8 cellular contexts compared by ENCODE assay signal in the genomic region with DNA sequence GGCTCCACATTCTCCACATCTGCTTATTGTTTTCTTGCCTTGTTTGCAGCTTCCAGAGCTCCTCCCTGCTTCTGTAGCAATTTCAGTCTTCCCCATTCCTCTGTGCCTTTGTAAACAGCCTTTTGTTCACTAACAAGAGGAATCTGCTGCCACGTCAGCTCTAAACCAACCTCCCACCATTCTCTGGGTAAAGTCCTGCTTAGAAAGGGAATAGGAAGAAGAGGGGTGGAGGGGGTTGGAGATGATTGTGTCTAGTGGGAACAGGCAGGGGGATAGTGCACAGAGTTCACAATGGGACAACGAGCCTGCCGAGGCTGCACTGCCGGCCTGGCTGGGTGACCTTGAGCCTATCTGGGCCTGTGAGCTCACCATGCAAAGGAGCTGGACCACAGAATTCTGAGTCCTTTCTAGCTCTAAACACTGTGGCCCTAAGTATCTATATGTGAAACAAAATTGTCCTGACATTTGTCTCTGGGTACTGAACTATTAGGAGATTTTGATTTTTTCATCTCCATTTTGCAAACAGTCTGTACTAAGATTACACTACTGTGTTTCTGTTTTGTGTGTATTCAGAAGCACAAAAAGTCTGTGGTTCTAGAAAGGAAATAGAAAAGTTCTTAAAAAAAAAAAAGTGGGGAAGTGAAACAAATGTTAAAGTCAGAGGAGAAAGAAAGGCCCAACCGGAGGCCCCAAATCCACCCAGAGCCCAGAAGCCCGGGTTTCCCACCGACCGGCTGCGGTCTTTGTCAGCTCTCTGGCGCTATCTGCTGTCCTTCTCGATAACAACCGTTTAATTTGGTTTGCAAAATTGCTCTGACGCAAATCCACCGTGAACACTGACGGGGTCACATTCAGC. TPM values are rescaled to one million over a fixed set of nuclear protein-coding genes. Genes with fewer than 3 reads are reported as not detected.
DNase-seq lines count a peak whose midpoint lies in the region; ATAC-seq and TF ChIP-seq lines count a peak whose summit lies in the region.

No MANE protein-coding gene starts in this region.

- H3K4me2 ChIP-seq in HCT116 (ENCODE audit: low read length) (peak overlapping the region; percentile 46), MM.1S (ENCODE audit: low read depth, low read length) (peak overlapping the region; percentile 60)

- TF ChIP-seq RAD21 in HCT116 (IDR thresholded peaks at IDR 0.05; ENCODE audit: low read depth) = peak; percentile 97

- TF ChIP-seq POLR2A in HCT116 (IDR thresholded peaks at IDR 0.05; ENCODE audit: borderline replicate concordance, extremely low read depth, insufficient read depth, insufficient read length) (no peak), vagina (IDR thresholded peaks at IDR 0.05) (no peak)

- no peaks in the 10 kb centered on the region for H3K36me3 ChIP-seq in HCT116 (ENCODE audit: control insufficient read depth in 1 of 2, insufficient read depth in 2 of 2, low read length in 2 of 2)
- no peaks in the 10 kb centered on the region for H3K36me3 ChIP-seq in MM.1S (replicated peaks; ENCODE audit: insufficient read depth, low read length)
- no peaks in the 10 kb centered on the region for H3K36me3 ChIP-seq in heart right ventricle
- H3K36me3 ChIP-seq in vagina = no peaks in the 10 kb centered on the region

- RAD21 ChIA-PET in HCT116 (lab: Charles Lee; ENCODE audit: low non-redundant PET in 1 of 2, low total read pairs in 2 of 2, uncharacterized antibody in 2 of 2, unreplicated experiment in 2 of 2) = interaction anchor here (0.6 to 1.2 kb wide), 5 partner anchors 107 to 468 kb away, joined by 3 to 5 read pairs (median 4); no protein-coding TSS in a partner anchor

- peak; percentile 88 for DNase-seq in GM10266 (ENCODE audit: extremely low spot score)
- peak; percentile 57 for DNase-seq in HCT116 (ENCODE audit: low read depth, low spot score)
- DNase-seq in MM.1S = peak; percentile 87
- DNase-seq in SW480 (ENCODE audit: low spot score) = peak; percentile 67
- peak; percentile 67 to 83 for DNase-seq in heart right ventricle
- DNase-seq in putamen (ENCODE audit: low spot score) = peak; percentile 84
- no peak for DNase-seq in vagina (ENCODE audit: extremely low spot score in 2 of 2)

- intact Hi-C loops in HCT116 (cut with micrococcal nuclease) (loop anchor here (1.0 to 2.0 kb wide), 3 partner anchors 106 to 612 kb away; no protein-coding TSS in a partner anchor), heart right ventricle (cut with DNase I) (loop anchor here (1.0 to 10.0 kb wide), 5 partner anchors 113 to 616 kb away; no protein-coding TSS in a partner anchor), vagina (cut with DNase I) (loop anchor here (2.0 kb wide), 1 partner anchor 114 kb away; no protein-coding TSS in a partner anchor)

- peak overlapping the region; percentile 81 for H2AFZ ChIP-seq in HCT116 (ENCODE audit: low read depth, low read length, poor library complexity, severe bottlenecking)
- peak overlapping the region; percentile 94 for H2AFZ ChIP-seq in MM.1S (ENCODE audit: low read length)

- H3K4me3 ChIP-seq in HCT116 (replicated peaks in 1 of 2; ENCODE audit: low read depth in 1 of 2, low read length in 2 of 2) = no peak overlapping the region
- peak overlapping the region; percentile 27; the same call in 1 of the 2 replicates for H3K4me3 ChIP-seq in MM.1S (ENCODE audit: low read length)
- H3K4me3 ChIP-seq in heart right ventricle = peak overlapping the region in 1 of 10 donors; percentile 4
- no peak overlapping the region for H3K4me3 ChIP-seq in vagina

- TF ChIP-seq CTCF in GM10266 (IDR thresholded peaks at IDR 0.05; ENCODE audit: control insufficient read depth, insufficient read depth, low read depth, missing control alignments) (peak; percentile 80), HCT116 (IDR thresholded peaks at IDR 0.05 in 2 of 3, conservative IDR thresholded peaks at IDR 0.05 in 1 of 3; ENCODE audit: borderline replicate concordance in 1 of 3, insufficient read depth in 1 of 3, low read depth in 2 of 3, low read length in 2 of 3) (peak; percentile 60 to 93 (median 74)), MM.1S (IDR thresholded peaks at IDR 0.05; ENCODE audit: low read length) (peak; percentile 73), heart right ventricle (IDR thresholded peaks at IDR 0.05) (peak; percentile 38 to 86 (median 77)), vagina (IDR thresholded peaks at IDR 0.05) (peak; percentile 58 to 85 (median 70))

- POLR2A ChIA-PET in HCT116 (lab: Charles Lee) = no interaction called here

- no peaks in the 10 kb centered on the region for H3K79me2 ChIP-seq in HCT116 (ENCODE audit: insufficient read depth, low read length)
- H3K79me2 ChIP-seq in MM.1S (ENCODE audit: low read length) = no peaks in the 10 kb centered on the region

- ATAC-seq in HCT116 = peak; percentile 90
- ATAC-seq in heart right ventricle = peak; percentile 81 to 93 (median 90)

- no peaks in the 10 kb centered on the region for H3K9me3 ChIP-seq in HCT116 (ENCODE audit: control insufficient read depth in 1 of 2, insufficient read depth in 1 of 2, low read depth in 1 of 2, low read length in 2 of 2)
- H3K9me3 ChIP-seq in MM.1S (replicated peaks; ENCODE audit: insufficient read depth, low read length) = no peaks in the 10 kb centered on the region
- H3K9me3 ChIP-seq in heart right ventricle = peaks cover 0 to 5% (median 0%) of the 10 kb centered on the region in 11 donors
- no peaks in the 10 kb centered on the region for H3K9me3 ChIP-seq in vagina

- WGBS in adipose tissue, 3 donors = 11 to 20% (median 12%) methylated on average over 15 of the region's 15 CpGs
- WGBS in heart right ventricle, 2 donors = 12 to 14% methylated on average over 15 of the region's 15 CpGs

- H3K27me3 ChIP-seq in HCT116 (ENCODE audit: insufficient read depth, low read length) (no peaks in the 10 kb centered on the region), MM.1S (replicated peaks; ENCODE audit: insufficient read depth, low read length) (no peaks in the 10 kb centered on the region), heart right ventricle (no peaks in the 10 kb centered on the region), vagina (no peaks in the 10 kb centered on the region)

- CTCF ChIA-PET in HCT116 (lab: Charles Lee) = interaction anchor here (1.2 to 5.1 kb wide), 4 partner anchors 105 to 235 kb away, joined by 3 to 50 read pairs (median 6); no protein-coding TSS in a partner anchor

- H3K4me1 ChIP-seq in HCT116 (ENCODE audit: control insufficient read depth in 1 of 2, insufficient read depth in 2 of 2, low read length in 2 of 2) (peaks cover 0 to 7% of the 10 kb centered on the region in 2 experiments; a peak in 1 of 4 replicates), MM.1S (ENCODE audit: low read length) (peaks cover 20% of the 10 kb centered on the region), heart right ventricle (peaks cover 0 to 18% (median 13%) of the 10 kb centered on the region in 9 donors), vagina (peaks cover 9% of the 10 kb centered on the region)

- BruUV-seq in HCT116 (replicated peaks; lab: Mats Ljungman, UMichigan) = no TSS peak

- H4K20me1 ChIP-seq in HCT116 (ENCODE audit: insufficient read depth) (no peaks in the 10 kb centered on the region), MM.1S (ENCODE audit: insufficient read depth, low read length) (no peaks in the 10 kb centered on the region)

- H3F3A ChIP-seq in MM.1S (ENCODE audit: insufficient read depth, low read length) = peaks cover 12% of the 10 kb centered on the region

- H3K27ac ChIP-seq in HCT116 (ENCODE audit: low read depth, low read length) = no peak overlapping the region
- H3K27ac ChIP-seq in MM.1S (ENCODE audit: low read length) = peak overlapping the region; percentile 97
- H3K27ac ChIP-seq in adipose tissue (ENCODE audit: low read depth, low read length) = peak overlapping the region; percentile 54
- peak overlapping the region in 9 of 10 donors; percentile 34 to 90 (median 67) for H3K27ac ChIP-seq in heart right ventricle
- peak overlapping the region; percentile 74 for H3K27ac ChIP-seq in vagina

- H3K9me2 ChIP-seq in HCT116 (ENCODE audit: insufficient read depth) (no peaks in the 10 kb centered on the region), MM.1S (replicated peaks; ENCODE audit: insufficient read depth, low read length) (no peaks in the 10 kb centered on the region)

- H3K9ac ChIP-seq in HCT116 (ENCODE audit: low read length) (no peak overlapping the region), MM.1S (ENCODE audit: low read length) (peak overlapping the region; percentile 60)

TF ChIP-seq in HCT116, 20 proteins besides CTCF, POLR2A, EP300 and RAD21 (continues in another document):
- TF ChIP-seq CBX3 (IDR thresholded peaks at IDR 0.05; ENCODE audit: low read depth) (no peak), JUND (IDR thresholded peaks at IDR 0.05) (no peak), ZNF274 (IDR thresholded peaks at IDR 0.05; ENCODE audit: low read depth, low read length) (no peak), SP1 (IDR thresholded peaks at IDR 0.05; ENCODE audit: low read depth) (no peak)
- TF ChIP-seq, protein P1, sequence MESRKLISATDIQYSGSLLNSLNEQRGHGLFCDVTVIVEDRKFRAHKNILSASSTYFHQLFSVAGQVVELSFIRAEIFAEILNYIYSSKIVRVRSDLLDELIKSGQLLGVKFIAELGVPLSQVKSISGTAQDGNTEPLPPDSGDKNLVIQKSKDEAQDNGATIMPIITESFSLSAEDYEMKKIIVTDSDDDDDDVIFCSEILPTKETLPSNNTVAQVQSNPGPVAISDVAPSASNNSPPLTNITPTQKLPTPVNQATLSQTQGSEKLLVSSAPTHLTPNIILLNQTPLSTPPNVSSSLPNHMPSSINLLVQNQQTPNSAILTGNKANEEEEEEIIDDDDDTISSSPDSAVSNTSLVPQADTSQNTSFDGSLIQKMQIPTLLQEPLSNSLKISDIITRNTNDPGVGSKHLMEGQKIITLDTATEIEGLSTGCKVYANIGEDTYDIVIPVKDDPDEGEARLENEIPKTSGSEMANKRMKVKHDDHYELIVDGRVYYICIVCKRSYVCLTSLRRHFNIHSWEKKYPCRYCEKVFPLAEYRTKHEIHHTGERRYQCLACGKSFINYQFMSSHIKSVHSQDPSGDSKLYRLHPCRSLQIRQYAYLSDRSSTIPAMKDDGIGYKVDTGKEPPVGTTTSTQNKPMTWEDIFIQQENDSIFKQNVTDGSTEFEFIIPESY (IDR thresholded peaks at IDR 0.05; ENCODE audit: extremely low read depth, insufficient replicate concordance, low read length) = no peak
- TF ChIP-seq, protein P2, sequence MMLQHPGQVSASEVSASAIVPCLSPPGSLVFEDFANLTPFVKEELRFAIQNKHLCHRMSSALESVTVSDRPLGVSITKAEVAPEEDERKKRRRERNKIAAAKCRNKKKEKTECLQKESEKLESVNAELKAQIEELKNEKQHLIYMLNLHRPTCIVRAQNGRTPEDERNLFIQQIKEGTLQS (IDR thresholded peaks at IDR 0.05) = no peak

RNA-seq across cellular contexts. Expression of a gene that starts 1.4 kb away (rescaled TPM):
- total RNA-seq in HCT116 (2021; ENCODE audit: unreplicated experiment) = not detected
- 0.02 TPM in 1 of 2 replicates, not detected in the other for polyA plus RNA-seq in HCT116 (2012)
- under 1 TPM in 1 of 3 donors, not detected in 2; 0.01 TPM for polyA plus RNA-seq in adipose tissue
- under 1 TPM in 4 of 10 donors, not detected in 6; 0.06 to 0.17 (median 0.10) TPM for total RNA-seq in heart right ventricle
- polyA plus RNA-seq in heart right ventricle = not detected
- not detected for total RNA-seq in vagina

RNA-seq across cellular contexts. Expression of a gene that starts 34.1 kb away (rescaled TPM):
- total RNA-seq in HCT116 (2021; ENCODE audit: unreplicated experiment) (93.9 TPM), heart right ventricle (100 to 1,000 TPM; 113 to 164 (median 144) TPM), vagina (130 TPM)
- 172 and 204 TPM in 2 replicates for polyA plus RNA-seq in HCT116 (2012)
- polyA plus RNA-seq in adipose tissue (10 to 100 TPM; 16.5 to 56.0 (median 38.2) TPM), heart right ventricle (10 to 100 TPM; 64.4 to 88.4 TPM)

Comparison
In these comparisons a context has a peak if more than half of its experiments do, and no peak if none do; other contexts are left out.
1. DNase-seq: peak in GM10266 (single experiment), HCT116 (single experiment), MM.1S (single experiment), SW480 (single experiment), heart right ventricle (2 of 2) and putamen (single experiment); none in vagina (0 of 2).
2. Peak in every context shown above with its lines, with median percentiles within 50 percentile points of each other: CTCF ChIP-seq.